8 cellular contexts compared by ENCODE assay signal in the genomic region with DNA sequence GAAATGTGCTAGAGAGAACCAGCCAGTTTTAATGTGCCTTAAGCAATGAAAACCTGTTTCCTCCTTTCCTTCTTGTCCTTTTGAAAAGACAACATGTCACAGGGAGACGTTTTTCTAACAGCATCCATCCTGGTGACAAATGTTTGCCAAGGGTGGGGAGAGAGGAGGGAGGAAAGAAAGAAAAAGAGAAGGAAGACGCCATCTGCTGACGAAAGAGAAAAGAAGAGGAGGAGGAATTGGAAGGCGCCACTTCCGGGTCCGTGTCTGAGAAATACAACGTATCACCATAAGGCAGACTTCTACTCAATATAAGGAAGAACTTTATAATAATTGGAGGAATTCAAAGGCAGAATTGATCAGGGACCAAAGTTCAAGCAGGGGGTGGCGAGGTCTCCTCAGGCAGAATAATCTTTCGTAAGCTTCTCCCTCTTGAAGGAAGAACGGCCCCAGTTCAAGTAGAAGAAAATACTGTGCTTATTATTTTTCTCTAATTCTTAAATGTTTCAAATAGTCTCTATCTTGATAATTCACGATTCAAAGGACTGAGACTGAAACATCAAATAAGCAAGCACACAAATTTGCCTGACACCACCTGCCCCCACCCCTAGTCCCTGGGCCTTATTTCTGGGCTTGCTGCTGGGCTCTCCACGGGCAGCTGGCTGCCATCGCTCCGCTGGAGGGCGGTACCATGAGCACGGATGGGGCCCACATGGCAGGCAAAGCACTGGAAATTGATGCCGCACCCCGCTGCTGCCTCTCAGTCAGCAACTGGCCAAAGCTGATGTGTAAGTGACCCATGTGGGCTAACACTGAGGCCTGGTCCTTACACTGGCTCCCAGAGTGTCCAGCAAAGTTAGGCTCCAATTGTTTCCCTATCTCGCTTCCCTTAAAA.
DNase-seq lines count a peak whose midpoint lies in the region; ATAC-seq and TF ChIP-seq lines count a peak whose summit lies in the region.

No MANE protein-coding gene starts in this region.

- H3K9me3 Mint-ChIP-seq in activated T-helper 1 cell treated with anti-CD3 and anti-CD28 coated beads, Interleukin-12 subunit alpha, Interleukin-12 subunit beta, Interleukin-2, Interleukin-4 antibody, amounts not matched to agents 30 ng/mL and 10 ng/mL and 1 ng/mL, durations not matched to agents 14 hours and 24 hours and 36 hours = peaks cover 20% of the 10 kb centered on the region
- no peaks in the 10 kb centered on the region for H3K9me3 Mint-ChIP-seq in neural crest cell

- H3K27me3 ChIP-seq in NT2/D1 (ENCODE audit: insufficient read depth, insufficient read length) = no peaks in the 10 kb centered on the region

- peaks cover 75% of the 10 kb centered on the region for H3K4me1 Mint-ChIP-seq in activated T-helper 1 cell treated with anti-CD3 and anti-CD28 coated beads, Interleukin-12 subunit alpha, Interleukin-12 subunit beta, Interleukin-2, Interleukin-4 antibody, amounts not matched to agents 30 ng/mL and 10 ng/mL and 1 ng/mL, durations not matched to agents 14 hours and 24 hours and 36 hours (ENCODE audit: low read depth)
- H3K4me1 Mint-ChIP-seq in neural crest cell = peaks cover 5% of the 10 kb centered on the region

- H3K36me3 Mint-ChIP-seq in activated T-helper 1 cell treated with anti-CD3 and anti-CD28 coated beads, Interleukin-12 subunit alpha, Interleukin-12 subunit beta, Interleukin-2, Interleukin-4 antibody, amounts not matched to agents 30 ng/mL and 10 ng/mL and 1 ng/mL, durations not matched to agents 14 hours and 24 hours and 36 hours (ENCODE audit: low read depth) = peaks cover 21% of the 10 kb centered on the region
- H3K36me3 Mint-ChIP-seq in neural crest cell (ENCODE audit: low read depth) = no peaks in the 10 kb centered on the region

- no peak overlapping the region for H3K4me3 ChIP-seq in NT2/D1 (ENCODE audit: insufficient read length, low read depth)
- no peak overlapping the region for H3K4me3 ChIP-seq in fibroblast of pulmonary artery (replicated peaks; ENCODE audit: low read depth, low read length)

- peak overlapping the region; percentile 68 for H3K4me3 Mint-ChIP-seq in activated T-helper 1 cell treated with anti-CD3 and anti-CD28 coated beads, Interleukin-12 subunit alpha, Interleukin-12 subunit beta, Interleukin-2, Interleukin-4 antibody, amounts not matched to agents 30 ng/mL and 10 ng/mL and 1 ng/mL, durations not matched to agents 14 hours and 24 hours and 36 hours
- H3K4me3 Mint-ChIP-seq in neural crest cell = no peak overlapping the region

- peak; percentile 48 for ATAC-seq in HG02938 (IDR thresholded peaks at IDR 0.05; ENCODE audit: unreplicated experiment)
- ATAC-seq in GM19324 (IDR thresholded peaks at IDR 0.05; ENCODE audit: low FRiP score, unreplicated experiment) = no peak

- peak; percentile 45 for DNase-seq in NCI-H82 (lab: John Stamatoyannopoulos, UW)
- no peak for DNase-seq in NCI-H82 treated with DMSO at 0.1 percent for 48 hours (lab: John Stamatoyannopoulos, UW; ENCODE audit: unreplicated experiment)
- peak; percentile 35 for DNase-seq in NT2/D1 (ENCODE audit: low read depth, low spot score)
- peak; percentile 53 for DNase-seq in activated T-helper 1 cell treated with anti-CD3 and anti-CD28 coated beads, Interleukin-12 subunit alpha, Interleukin-12 subunit beta, Interleukin-2, Interleukin-4 antibody, amounts not matched to agents 30 ng/mL and 10 ng/mL and 1 ng/mL, durations not matched to agents 14 hours and 24 hours and 36 hours (ENCODE audit: low spot score)
- peak; percentile 77 for DNase-seq in fibroblast of pulmonary artery (ENCODE audit: low read depth)
- peak; percentile 40 for DNase-seq in neural crest cell (ENCODE audit: low read depth, low spot score)

- H3K9me3 ChIP-seq in NT2/D1 (ENCODE audit: insufficient read depth, low read length) = 0 out of 2 replicates have a peak, but pooled peaks cover 3% of the 10 kb centered on the region

- H3K36me3 ChIP-seq in NT2/D1 (ENCODE audit: insufficient read depth, insufficient read length, low read length) = no peaks in the 10 kb centered on the region

- no peaks in the 10 kb centered on the region for H3K4me1 ChIP-seq in NT2/D1 (ENCODE audit: insufficient read depth, insufficient read length)

- H3K27ac Mint-ChIP-seq in activated T-helper 1 cell treated with anti-CD3 and anti-CD28 coated beads, Interleukin-12 subunit alpha, Interleukin-12 subunit beta, Interleukin-2, Interleukin-4 antibody, amounts not matched to agents 30 ng/mL and 10 ng/mL and 1 ng/mL, durations not matched to agents 14 hours and 24 hours and 36 hours = peak overlapping the region; percentile 89
- H3K27ac Mint-ChIP-seq in neural crest cell (ENCODE audit: unreplicated experiment) = no peak overlapping the region

- H3K27me3 Mint-ChIP-seq in activated T-helper 1 cell treated with anti-CD3 and anti-CD28 coated beads, Interleukin-12 subunit alpha, Interleukin-12 subunit beta, Interleukin-2, Interleukin-4 antibody, amounts not matched to agents 30 ng/mL and 10 ng/mL and 1 ng/mL, durations not matched to agents 14 hours and 24 hours and 36 hours (ENCODE audit: insufficient read depth) = no peaks in the 10 kb centered on the region
- no peaks in the 10 kb centered on the region for H3K27me3 Mint-ChIP-seq in neural crest cell (ENCODE audit: low read depth)

- TF ChIP-seq CTCF in fibroblast of pulmonary artery (IDR thresholded peaks at IDR 0.05; ENCODE audit: low read length, missing control alignments) (peak; percentile 67), neural crest cell (conservative IDR thresholded peaks at IDR 0.05) (peak; percentile 73)

- intact Hi-C loops in activated T-helper 1 cell treated with anti-CD3 and anti-CD28 coated beads, Interleukin-12 subunit alpha, Interleukin-12 subunit beta, Interleukin-2, Interleukin-4 antibody, amounts not matched to agents 30 ng/mL and 10 ng/mL and 1 ng/mL, durations not matched to agents 14 hours and 24 hours and 36 hours (cut with micrococcal nuclease) = loop anchor here (1.0 to 5.0 kb wide), 4 partner anchors 10 to 110 kb away; no protein-coding TSS in a partner anchor

- no peak overlapping the region for H3K9ac ChIP-seq in NT2/D1 (ENCODE audit: insufficient read length, low read depth)
